ENCODE assay signal across 20 cellular contexts in genomic region chr22:40746428-40747220, GRCh38.
DNase-seq lines count a peak whose midpoint lies in the region; ATAC-seq, FAIRE-seq and TF ChIP-seq lines count a peak whose summit lies in the region.
"Had no signal": no experiment of that assay in that cellular context is flagged by ENCODE, and none has a peak within 500 bp of the region (broad histone marks: within the 10 kb centered on the region; RNA-seq: fewer than 3 reads in every experiment).

No MANE protein-coding gene starts in this region.

- no peaks in the 10 kb centered on the region for H3K79me2 ChIP-seq in GM23248 (ENCODE audit: insufficient read depth)

- TF ChIP-seq RAD21 in A549 (conservative IDR thresholded peaks at IDR 0.05 in 1 of 2, IDR thresholded peaks at IDR 0.05 in 1 of 2) = no peak

- H4K20me1 ChIP-seq in GM23248 (ENCODE audit: insufficient read depth) = no peaks in the 10 kb centered on the region

- H3K27ac ChIP-seq in A549 (peak overlapping the region; percentile 31 to 71; a peak in 4 of 6 replicates), GM23248 (no peak overlapping the region), RWPE2 (ENCODE audit: poor library complexity, severe bottlenecking) (no peak overlapping the region), testis (no peak overlapping the region)

- H3K27me3 ChIP-seq in GM23248 (replicated peaks; ENCODE audit: insufficient read depth) (no peaks in the 10 kb centered on the region), RWPE2 (ENCODE audit: insufficient read depth, poor library complexity, severe bottlenecking) (no peaks in the 10 kb centered on the region), testis (no peaks in the 10 kb centered on the region)

- in situ Hi-C loops in GM23248 (cut with MboI) = no loop called here

- H3F3A ChIP-seq in GM23248 (ENCODE audit: insufficient read depth) = no peaks in the 10 kb centered on the region

- DNase-seq in A549 (ENCODE audit: low read depth in 1 of 2, low spot score in 1 of 2) (no peak), GM23248 (peak; percentile 47), RWPE2 (ENCODE audit: low spot score) (no peak), foreskin fibroblast (peak; percentile 4 to 20), erythroblast (lab: John Stamatoyannopoulos, UW) (no peak), HK-2 (ENCODE audit: unreplicated experiment) (no peak), testis (no peak), head of caudate nucleus (no peak)
- DNase-seq: ACHN; Calu3; CD4-positive, alpha-beta T cell; DMS79 treated with DMSO at 0.1 percent for 48 hours; HFFc6; KG1; NCI-H1092 treated with DMSO at 0.1 percent for 48 hours; NCI-H187; NCI-H524 treated with DMSO at 0.1 percent for 48 hours; NK-92 treated with Interleukin-12 subunit alpha and Interleukin-12 subunit beta, amount 100 ng/mL, for 24 hours; OCI-M1 had no signal

- FAIRE-seq in A549 (lab: Jason Lieb, UNC) = no peak

- intact Hi-C loops in testis (cut with DNase I; ENCODE audit: low total_unique reads) (no loop called here), head of caudate nucleus (cut with DNase I) (no loop called here)

- no peak for TF ChIP-seq EP300 in A549 (IDR thresholded peaks at IDR 0.05)

- peaks cover 10% of the 10 kb centered on the region for H3K4me1 ChIP-seq in A549
- no peaks in the 10 kb centered on the region for H3K4me1 ChIP-seq in GM23248 (ENCODE audit: insufficient read depth)
- peaks cover 3% of the 10 kb centered on the region for H3K4me1 ChIP-seq in RWPE2 (ENCODE audit: insufficient read depth, poor library complexity, severe bottlenecking)
- peaks cover 19% of the 10 kb centered on the region for H3K4me1 ChIP-seq in testis

- WGBS in A549 (ENCODE audit: missing lambda C conversion rate) = 13% methylated on average over 4 of the region's 12 CpGs
- WGBS in GM23248 (ENCODE audit: low coverage in 1 of 2, low lambda C conversion rate in 2 of 2, missing lambda C conversion rate in 2 of 2), 2 experiments = 28 to 70% methylated on average over 1 to 9 of the region's 12 CpGs
- 24 to 53% methylated on average over 5 to 8 of the region's 12 CpGs for WGBS in testis, 2 donors

- no peaks in the 10 kb centered on the region for H3K36me3 ChIP-seq in GM23248 (ENCODE audit: low read depth)
- no peaks in the 10 kb centered on the region for H3K36me3 ChIP-seq in RWPE2 (ENCODE audit: low read depth)
- H3K36me3 ChIP-seq in testis (ENCODE audit: low read depth, missing control alignments) = no peaks in the 10 kb centered on the region

- ATAC-seq in A549 (peak; percentile 80 to 84; a peak in 4 of 6 replicates), RWPE2 (ENCODE audit: low read depth) (peak; percentile 95)
- ATAC-seq: GM23338 had no signal

- TF ChIP-seq CTCF in A549 (IDR thresholded peaks at IDR 0.05) (no peak), RWPE2 (IDR thresholded peaks at IDR 0.05; ENCODE audit: poor library complexity, severe bottlenecking) (no peak), foreskin fibroblast (IDR thresholded peaks at IDR 0.05; ENCODE audit: low read depth, low read length) (no peak), testis (IDR thresholded peaks at IDR 0.05) (no peak)

- no peaks in the 10 kb centered on the region for H3K9me2 ChIP-seq in GM23248 (ENCODE audit: insufficient read depth)

- POLR2A ChIA-PET in A549 (lab: Yijun Ruan, JAX) = interaction anchor here (0.6 to 0.9 kb wide), 3 partner anchors 13 to 328 kb away, joined by 3 to 5 read pairs (median 3); partner anchors contain the start of gene SLC25A17

- H3K4me3 ChIP-seq in A549 (peak overlapping the region; percentile 26; the same call in 2 of the 3 replicates), GM23248 (peak overlapping the region; percentile 34; the same call in 1 of the 2 replicates), RWPE2 (ENCODE audit: severe bottlenecking) (no peak overlapping the region), foreskin fibroblast (ENCODE audit: low read depth in 1 of 2, low read length in 2 of 2) (no peak overlapping the region), testis (no peak overlapping the region)
- H3K4me3 ChIP-seq: GM23338 had no signal

- H2AFZ ChIP-seq in GM23248 = peak overlapping the region; percentile 69; the same call in 1 of the 2 replicates
- H2AFZ ChIP-seq: GM23338 had no signal

- TF ChIP-seq POLR2A in A549 (IDR thresholded peaks at IDR 0.05; ENCODE audit: low read length) (no peak), erythroblast (IDR thresholded peaks at IDR 0.05; ENCODE audit: low read length) (no peak), testis (IDR thresholded peaks at IDR 0.05) (no peak)

- H3K4me2 ChIP-seq in A549 (peak overlapping the region; percentile 65), GM23248 (ENCODE audit: unreplicated experiment) (no peak overlapping the region)
- H3K4me2 ChIP-seq: GM23338 had no signal

- H3K9ac ChIP-seq in GM23248 = no peak overlapping the region

- CTCF ChIA-PET in A549 (lab: Yijun Ruan, JAX) = interaction anchor here (1.4 to 2.1 kb wide), 2 partner anchors 14 to 64 kb away, joined by 7 to 12 read pairs; no protein-coding TSS in a partner anchor

- H3K9me3 ChIP-seq in A549 (no peaks in the 10 kb centered on the region), GM23248 (ENCODE audit: low read depth) (no peaks in the 10 kb centered on the region), RWPE2 (ENCODE audit: severe bottlenecking) (peaks cover 6% of the 10 kb centered on the region), testis (no peaks in the 10 kb centered on the region)

TF ChIP-seq in A549, 52 proteins besides CTCF, POLR2A, EP300 and RAD21:
- TF ChIP-seq MYC (IDR thresholded peaks at IDR 0.05; ENCODE audit: borderline replicate concordance, low read length) (no peak), BHLHE40 (IDR thresholded peaks at IDR 0.05; ENCODE audit: low read depth, low read length) (no peak), JUN (IDR thresholded peaks at IDR 0.05) (no peak), HES2 (IDR thresholded peaks at IDR 0.05) (no peak), HMGXB4 (CRISPR knock-in tag; IDR thresholded peaks at IDR 0.05; ENCODE audit: borderline replicate concordance) (no peak), ZSCAN20 (CRISPR knock-in tag; IDR thresholded peaks at IDR 0.05) (no peak), FOSB (CRISPR knock-in tag; IDR thresholded peaks at IDR 0.05) (no peak)

Comparison
In these comparisons a context has a peak if more than half of its experiments do, and no peak if none do; other contexts are left out.
1. DNase-seq: peak in GM23248 (single experiment) and foreskin fibroblast (2 of 2); none in A549 (0 of 2), RWPE2 (single experiment), erythroblast (0 of 2), HK-2 (single experiment), testis (single experiment) and head of caudate nucleus (0 of 42).
2. H3K27ac ChIP-seq: peak in A549 (2 of 2); none in GM23248 (single experiment), RWPE2 (single experiment) and testis (0 of 2).
3. H3K4me3 ChIP-seq: peak in A549 (single experiment) and GM23248 (single experiment); none in RWPE2 (single experiment), foreskin fibroblast (0 of 2) and testis (0 of 2).